Comparison of ENCODE assay signal across 35 cellular contexts in genomic region chr1:225225681-225226080, GRCh38.
"Had no signal": no experiment of that assay in that cellular context is flagged by ENCODE, and none has a peak within 500 bp of the region (broad histone marks: within the 10 kb centered on the region; RNA-seq: fewer than 3 reads in every experiment).

No MANE protein-coding gene starts in this region.

- H3K36me3 ChIP-seq: MG63 had no signal

- H3K27me3 ChIP-seq: MG63 had no signal

- H3K9me3 ChIP-seq: MG63 had no signal

- H3K4me2 ChIP-seq: KMS-11 had no signal

- H3K27ac ChIP-seq: KMS-11 had no signal

- H3K9ac ChIP-seq: KMS-11 had no signal

- DNase-seq: Karpas-422, Kasumi-1, MG63, MM.1S, MV-4-11, NCI-H1048, NCI-H1092, NCI-H1092 treated with DMSO at 0.1 percent for 48 hours, NCI-H1105, NCI-H1105 treated with DMSO at 0.1 percent for 48 hours, NCI-H1417, NCI-H1417 treated with DMSO at 0.1 percent for 48 hours, NCI-H1436, NCI-H1436 treated with DMSO at 0.1 percent for 48 hours, NCI-H146, NCI-H1694, NCI-H1694 treated with DMSO at 0.1 percent for 48 hours, NCI-H187, NCI-H187 treated with DMSO at 0.1 percent for 48 hours, NCI-H1930, NCI-H2029, NCI-H2029 treated with DMSO at 0.1 percent for 48 hours, NCI-H2081, NCI-H2081 treated with DMSO at 0.1 percent for 48 hours, NCI-H2107, NCI-H2171, NCI-H2171 treated with DMSO at 0.1 percent for 48 hours, NCI-H2227 treated with DMSO at 0.1 percent for 48 hours, NCI-H226, NCI-H345, NCI-H446, NCI-H446 treated with DMSO at 0.1 percent for 48 hours, NCI-H510A, NCI-H510A treated with DMSO at 0.1 percent for 48 hours had no signal

- H3K4me3 ChIP-seq: MG63 had no signal
